ENCODE assay signal across 10 cellular contexts in the genomic region with DNA sequence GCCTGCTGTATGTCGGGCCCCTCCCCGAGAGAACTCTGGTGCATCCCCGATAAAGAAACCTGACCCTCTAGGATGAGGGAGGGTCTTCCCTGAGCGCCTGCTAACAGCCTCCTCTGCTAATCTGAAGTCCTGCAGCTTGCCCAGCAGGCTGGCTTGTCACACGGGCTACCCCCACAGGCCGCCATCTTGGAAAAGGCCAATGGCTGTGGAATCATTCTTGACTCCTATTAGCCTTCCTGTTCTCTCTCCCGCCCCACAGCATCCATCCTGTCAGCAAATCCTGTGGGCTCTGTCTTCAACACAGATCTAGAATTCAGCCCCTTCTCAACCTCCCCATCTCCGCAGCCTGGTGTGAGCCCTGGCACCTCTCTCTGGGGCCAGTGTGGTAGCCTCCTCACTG. TPM values are rescaled to one million over a fixed set of nuclear protein-coding genes. Genes with fewer than 3 reads are reported as not detected.
DNase-seq lines count a peak whose midpoint lies in the region; ATAC-seq, FAIRE-seq and TF ChIP-seq lines count a peak whose summit lies in the region.
"Had no signal": no experiment of that assay in that cellular context is flagged by ENCODE, and none has a peak within 500 bp of the region (broad histone marks: within the 10 kb centered on the region; RNA-seq: fewer than 3 reads in every experiment).

No MANE protein-coding gene starts in this region.

- H3K27ac Mint-ChIP-seq in CD8-positive, alpha-beta memory T cell, result peak overlapping the region in 6 of 8 donors; percentile 41 to 95 (median 60)
- H3K27ac Mint-ChIP-seq in T-helper 17 cell, result peak overlapping the region; percentile 97

- no peak overlapping the region for H3K27ac ChIP-seq in CD8-positive, alpha-beta memory T cell (ENCODE audit: low read depth, low read length)
- H3K27ac ChIP-seq in esophagus squamous epithelium, result peak overlapping the region; percentile 97 to 100 (median 99)
- peak overlapping the region; percentile 96 to 99 (median 99) for H3K27ac ChIP-seq in sigmoid colon
- H3K27ac ChIP-seq in small intestine (ENCODE audit: low read depth in 1 of 2, low read length in 1 of 2), result peak overlapping the region in 1 of 2 donors; percentile 91

- peaks cover 56 to 85% (median 84%) of the 10 kb centered on the region in 3 donors for H3K4me1 Mint-ChIP-seq in CD8-positive, alpha-beta memory T cell
- H3K4me1 Mint-ChIP-seq in T-helper 17 cell, result peaks cover 61% of the 10 kb centered on the region

- H3K27me3 ChIP-seq in CD8-positive, alpha-beta memory T cell (ENCODE audit: insufficient read depth, low read length, poor library complexity, severe bottlenecking), result no peaks in the 10 kb centered on the region
- no peaks in the 10 kb centered on the region for H3K27me3 ChIP-seq in esophagus squamous epithelium
- H3K27me3 ChIP-seq in sigmoid colon, result no peaks in the 10 kb centered on the region
- H3K27me3 ChIP-seq in small intestine (ENCODE audit: control insufficient read depth in 2 of 2, insufficient read depth in 2 of 2, low read length in 2 of 2), result no peaks in the 10 kb centered on the region

- H3K36me3 ChIP-seq in CD8-positive, alpha-beta memory T cell (ENCODE audit: insufficient read depth, low read length), result peaks cover under 1% of the 10 kb centered on the region
- H3K36me3 ChIP-seq in esophagus squamous epithelium (peaks cover 0 to 1% (median 0%) of the 10 kb centered on the region in 3 donors), sigmoid colon (no peaks in the 10 kb centered on the region), small intestine (ENCODE audit: control insufficient read depth in 2 of 2, insufficient read depth in 2 of 2, low read length in 2 of 2) (no peaks in the 10 kb centered on the region)

- 87 to 95% methylated on average over 8 of the region's 8 CpGs for WGBS in esophagus squamous epithelium, 2 donors
- 88 to 94% methylated on average over 8 of the region's 8 CpGs for WGBS in sigmoid colon, 2 donors
- 85 to 87% (median 85%) methylated on average over 8 of the region's 8 CpGs for WGBS in small intestine, 3 donors

- CTCF ChIA-PET in CD8-positive, alpha-beta memory T cell (lab: Charles Lee), result no interaction called here

- peak in 1 of 5 donors; percentile 42 for DNase-seq in CD8-positive, alpha-beta memory T cell
- DNase-seq in T-helper 17 cell, result peak in 1 of 3 donors; percentile 0
- no peak for DNase-seq in esophagus squamous epithelium (lab: John Stamatoyannopoulos, UW)
- DNase-seq in sigmoid colon, result peak; percentile 57
- DNase-seq in stimulated activated CD4-positive, alpha-beta T cell treated with anti-CD3 and anti-CD28 coated beads, Interleukin-1b, Interleukin-23, amount 100 ng/mL, for 48 hours, result no peak
- no peak for DNase-seq in activated CD4-positive, alpha-beta T cell treated with anti-CD3 and anti-CD28 coated beads for 48 hours
- no peak for DNase-seq in small intestine
- DNase-seq: MV-4-11 had no signal

- no peak overlapping the region for H3K4me3 ChIP-seq in CD8-positive, alpha-beta memory T cell (ENCODE audit: low read length)
- H3K4me3 ChIP-seq in esophagus squamous epithelium (no peak overlapping the region), sigmoid colon (no peak overlapping the region), small intestine (ENCODE audit: low read depth in 1 of 2, low read length in 2 of 2) (no peak overlapping the region)

- H3K9me3 ChIP-seq in CD8-positive, alpha-beta memory T cell (ENCODE audit: low read length), result no peaks in the 10 kb centered on the region
- H3K9me3 ChIP-seq in T-helper 17 cell (ENCODE audit: control insufficient read depth, low read length, poor library complexity, severe bottlenecking), result no peaks in the 10 kb centered on the region
- no peaks in the 10 kb centered on the region for H3K9me3 ChIP-seq in esophagus squamous epithelium
- H3K9me3 ChIP-seq in sigmoid colon, result no peaks in the 10 kb centered on the region
- H3K9me3 ChIP-seq in small intestine (ENCODE audit: control insufficient read depth, low read depth), result no peaks in the 10 kb centered on the region

- ATAC-seq in T-helper 17 cell (no peak), HG03378 (IDR thresholded peaks at IDR 0.05; ENCODE audit: unreplicated experiment) (no peak)

- H3K36me3 Mint-ChIP-seq in CD8-positive, alpha-beta memory T cell, result peaks cover 0 to 38% (median 11%) of the 10 kb centered on the region in 3 donors
- peaks cover 3% of the 10 kb centered on the region for H3K36me3 Mint-ChIP-seq in T-helper 17 cell (ENCODE audit: low read depth)

- no peak for TF ChIP-seq EP300 in sigmoid colon (IDR thresholded peaks at IDR 0.05)

- no peaks in the 10 kb centered on the region for H3K27me3 Mint-ChIP-seq in CD8-positive, alpha-beta memory T cell
- no peaks in the 10 kb centered on the region for H3K27me3 Mint-ChIP-seq in T-helper 17 cell

- TF ChIP-seq POLR2A in esophagus squamous epithelium (IDR thresholded peaks at IDR 0.05), result no peak
- no peak for TF ChIP-seq POLR2A in sigmoid colon (IDR thresholded peaks at IDR 0.05)

- H3K4me1 ChIP-seq in CD8-positive, alpha-beta memory T cell (ENCODE audit: insufficient read depth, low read length), result peaks cover 85% of the 10 kb centered on the region
- H3K4me1 ChIP-seq in esophagus squamous epithelium, result peaks cover 69 to 100% (median 98%) of the 10 kb centered on the region in 3 donors
- H3K4me1 ChIP-seq in sigmoid colon, result peaks cover 0 to 97% (median 92%) of the 10 kb centered on the region in 4 donors
- H3K4me1 ChIP-seq in small intestine (ENCODE audit: control insufficient read depth in 2 of 2, insufficient read depth in 1 of 2, low read depth in 1 of 2, low read length in 1 of 2), result peaks cover 7 to 22% of the 10 kb centered on the region in 2 donors

- FAIRE-seq in small intestine (lab: Jason Lieb, UNC), result no peak
- FAIRE-seq: endothelial cell of umbilical vein had no signal

- TF ChIP-seq CTCF in esophagus squamous epithelium (IDR thresholded peaks at IDR 0.05) (no peak), sigmoid colon (IDR thresholded peaks at IDR 0.05) (no peak)

- peak overlapping the region in 1 of 7 donors; percentile 41 for H3K4me3 Mint-ChIP-seq in CD8-positive, alpha-beta memory T cell
- H3K4me3 Mint-ChIP-seq in T-helper 17 cell, result peak overlapping the region; percentile 73

- POLR2A ChIA-PET in CD8-positive, alpha-beta memory T cell (lab: Charles Lee), result no interaction called here

- H3K9me3 Mint-ChIP-seq in CD8-positive, alpha-beta memory T cell, result no peaks in the 10 kb centered on the region

- intact Hi-C loops in esophagus squamous epithelium (cut with DNase I) (no loop called here), sigmoid colon (cut with DNase I) (no loop called here)

RNA-seq across cellular contexts. Expression of a gene that starts 12.0 kb away (rescaled TPM):
- 100 to 1,000 TPM; 140 to 142 TPM for total RNA-seq in CD8-positive, alpha-beta memory T cell
- 41.6 TPM for polyA plus RNA-seq in CD8-positive, alpha-beta memory T cell
- total RNA-seq in T-helper 17 cell, result 100 to 1,000 TPM; 156 to 173 TPM
- 10 to 100 TPM; 84.9 to 97.9 (median 89.8) TPM for total RNA-seq in esophagus squamous epithelium
- total RNA-seq in sigmoid colon, result 100 to 1,000 TPM in 2 of 4 donors, 10 to 100 TPM in 2; 54.6 to 177 (median 102) TPM
- 100 to 1,000 TPM in 1 of 3 donors, 10 to 100 TPM in 2; 16.9 to 105 (median 19.8) TPM for polyA plus RNA-seq in sigmoid colon
- 10 to 100 TPM; 28.1 to 32.7 (median 28.6) TPM for polyA plus RNA-seq in small intestine

RNA-seq across cellular contexts. Expression of a gene that starts 57.2 kb away (rescaled TPM):
- total RNA-seq in CD8-positive, alpha-beta memory T cell, result 100 to 1,000 TPM; 103 to 114 TPM
- polyA plus RNA-seq in CD8-positive, alpha-beta memory T cell, result 132 TPM
- total RNA-seq in T-helper 17 cell, result 10 to 100 TPM; 35.1 to 49.2 TPM
- total RNA-seq in esophagus squamous epithelium, result 10 to 100 TPM; 22.4 to 92.4 (median 29.5) TPM
- 10 to 100 TPM; 32.5 to 51.0 (median 45.1) TPM for total RNA-seq in sigmoid colon
- polyA plus RNA-seq in sigmoid colon, result 10 to 100 TPM; 54.7 to 65.2 (median 64.2) TPM
- 10 to 100 TPM; 37.8 to 66.1 (median 42.7) TPM for polyA plus RNA-seq in small intestine
